ENCODE assay signal across 24 cellular contexts in genomic region chr13:112723771-112724170, GRCh38. TPM values are rescaled to one million over a fixed set of nuclear protein-coding genes. Genes with fewer than 3 reads are reported as not detected.
A peak's percentile ranks its signal among the peaks of the same experiment; 100 is the strongest.
DNase-seq lines count a peak whose midpoint lies in the region; ATAC-seq and TF ChIP-seq lines count a peak whose summit lies in the region.
"Had no signal": no experiment of that assay in that cellular context is flagged by ENCODE, and none has a peak within 500 bp of the region (broad histone marks: within the 10 kb centered on the region; RNA-seq: fewer than 3 reads in every experiment).

No MANE protein-coding gene starts in this region.

- peaks cover 91% of the 10 kb centered on the region for H4K20me1 ChIP-seq in BLaER1
- peaks cover 8% of the 10 kb centered on the region for H4K20me1 ChIP-seq in smooth muscle cell (ENCODE audit: low read depth)

- no peak overlapping the region for H3K27ac ChIP-seq in BLaER1
- H3K27ac ChIP-seq in Panc1 (ENCODE audit: low read length), result peak overlapping the region; percentile 93
- H3K27ac ChIP-seq in right cardiac atrium (ENCODE audit: low read length), result peak overlapping the region; percentile 74
- H3K27ac ChIP-seq in smooth muscle cell (ENCODE audit: low read depth), result peak overlapping the region; percentile 52
- H3K27ac ChIP-seq: neural progenitor cell, prostate gland, vagina had no signal

- peaks cover 12% of the 10 kb centered on the region for H3F3A ChIP-seq in smooth muscle cell (ENCODE audit: low read depth)

- peaks cover 41% of the 10 kb centered on the region for H3K4me1 Mint-ChIP-seq in Calu3 (ENCODE audit: low read depth, unreplicated experiment)

- H3K27me3 Mint-ChIP-seq in Calu3 (ENCODE audit: unreplicated experiment), result no peaks in the 10 kb centered on the region
- H3K27me3 Mint-ChIP-seq: activated CD8-positive, alpha-beta T cell treated with anti-CD3 and anti-CD28 coated beads for 36 hours; CD4-positive, CD25-positive, alpha-beta regulatory T cell had no signal

- no peak for DNase-seq in Panc1 (ENCODE audit: low read depth, low spot score)
- no peak for DNase-seq in right cardiac atrium
- DNase-seq in smooth muscle cell (lab: John Stamatoyannopoulos, UW; ENCODE audit: unreplicated experiment), result no peak
- DNase-seq in Calu3, result no peak
- DNase-seq in NOMO-1 (lab: John Stamatoyannopoulos, UW; ENCODE audit: unreplicated experiment in 2 of 2), result no peak
- no peak for DNase-seq in GOT3 (lab: John Stamatoyannopoulos, UW)
- DNase-seq: ACHN; activated CD8-positive, alpha-beta T cell treated with anti-CD3 and anti-CD28 coated beads for 36 hours; activated T-cell treated with anti-CD3 and anti-CD28 coated beads, Interleukin-2, amount 50 U/mL, for 4 hours; CD4-positive, CD25-positive, alpha-beta regulatory T cell; GF-D8; left colon; NCI-H1105 treated with DMSO at 0.1 percent for 48 hours; NCI-H2081 treated with DMSO at 0.1 percent for 48 hours; stimulated activated CD4-positive, alpha-beta T cell treated with anti-CD3 and anti-CD28 coated beads, Interleukin-4, amount 100 ng/mL, for 4 hours; stomach; T-helper 9 cell had no signal

- peaks cover 7% of the 10 kb centered on the region for H3K79me2 ChIP-seq in smooth muscle cell (ENCODE audit: low read depth)

- H3K4me1 ChIP-seq in BLaER1, result peaks cover 44% of the 10 kb centered on the region
- peaks cover 67% of the 10 kb centered on the region for H3K4me1 ChIP-seq in Panc1 (ENCODE audit: control insufficient read depth, insufficient read depth, low read length)
- H3K4me1 ChIP-seq in right cardiac atrium (ENCODE audit: control insufficient read depth, insufficient read depth, low read length), result peaks cover 11% of the 10 kb centered on the region
- peaks cover 17% of the 10 kb centered on the region for H3K4me1 ChIP-seq in smooth muscle cell (ENCODE audit: low read depth)
- H3K4me1 ChIP-seq: prostate gland had no signal

- TF ChIP-seq CTCF in Panc1 (IDR thresholded peaks at IDR 0.05) (no peak), smooth muscle cell (IDR thresholded peaks at IDR 0.05; ENCODE audit: borderline replicate concordance, insufficient read depth, poor library complexity, severe bottlenecking) (no peak), Calu3 (IDR thresholded peaks at IDR 0.05; ENCODE audit: unreplicated experiment) (no peak)

- H3K36me3 Mint-ChIP-seq in Calu3 (ENCODE audit: insufficient read depth, unreplicated experiment), result peaks cover 17% of the 10 kb centered on the region
- H3K36me3 Mint-ChIP-seq: activated naive CD4-positive, alpha-beta T cell treated with anti-CD3 and anti-CD28 coated beads, Interleukin-2, amount 50 U/mL, for 72 hours had no signal

- no peaks in the 10 kb centered on the region for H3K9me3 Mint-ChIP-seq in Calu3 (ENCODE audit: low read depth, unreplicated experiment)
- H3K9me3 Mint-ChIP-seq: activated CD8-positive, alpha-beta T cell treated with anti-CD3 and anti-CD28 coated beads for 36 hours; activated naive CD4-positive, alpha-beta T cell treated with anti-CD3 and anti-CD28 coated beads, Interleukin-2, amount 50 U/mL, for 72 hours; activated T-cell treated with anti-CD3 and anti-CD28 coated beads, Interleukin-2, amount 50 U/mL, for 4 hours; CD4-positive, CD25-positive, alpha-beta regulatory T cell had no signal

- H3K27ac Mint-ChIP-seq in Calu3 (ENCODE audit: unreplicated experiment), result no peak overlapping the region
- H3K27ac Mint-ChIP-seq: activated CD8-positive, alpha-beta T cell treated with anti-CD3 and anti-CD28 coated beads for 36 hours; CD4-positive, CD25-positive, alpha-beta regulatory T cell; neural progenitor cell had no signal

- intact Hi-C loops in Panc1 (cut with micrococcal nuclease; ENCODE audit: unreplicated experiment) (no loop called here), right cardiac atrium (cut with DNase I) (no loop called here), Calu3 (cut with micrococcal nuclease; ENCODE audit: unreplicated experiment) (no loop called here)

- no peak overlapping the region for H3K4me3 Mint-ChIP-seq in Calu3 (ENCODE audit: low read depth, unreplicated experiment)
- H3K4me3 Mint-ChIP-seq: activated CD8-positive, alpha-beta T cell treated with anti-CD3 and anti-CD28 coated beads for 36 hours; activated T-cell treated with anti-CD3 and anti-CD28 coated beads, Interleukin-2, amount 50 U/mL, for 4 hours; CD4-positive, CD25-positive, alpha-beta regulatory T cell; neural progenitor cell had no signal

- H3K36me3 ChIP-seq in BLaER1 (peaks cover 14% of the 10 kb centered on the region; the same call in 1 of the 2 replicates), Panc1 (ENCODE audit: control insufficient read depth, insufficient read depth, low read length) (no peaks in the 10 kb centered on the region), smooth muscle cell (ENCODE audit: low read depth) (no peaks in the 10 kb centered on the region)
- H3K36me3 ChIP-seq: neural progenitor cell, prostate gland, stomach, vagina had no signal

- H3K27me3 ChIP-seq in BLaER1 (no peaks in the 10 kb centered on the region), Panc1 (ENCODE audit: control insufficient read depth, insufficient read depth, low read length) (no peaks in the 10 kb centered on the region), right cardiac atrium (ENCODE audit: control insufficient read depth, insufficient read depth) (no peaks in the 10 kb centered on the region), smooth muscle cell (ENCODE audit: low read depth) (no peaks in the 10 kb centered on the region)
- H3K27me3 ChIP-seq: neural progenitor cell, stomach, vagina had no signal

- in situ Hi-C loops in Panc1 (cut with HindIII; ENCODE audit: low pct_unique_long_range_greater_than_20kb, low sequenced_read_pairs), result no loop called here

- no peak overlapping the region for H3K4me3 ChIP-seq in BLaER1
- H3K4me3 ChIP-seq in Panc1 (ENCODE audit: low read depth in 2 of 2, low read length in 2 of 2), result no peak overlapping the region
- no peak overlapping the region for H3K4me3 ChIP-seq in right cardiac atrium (ENCODE audit: low read length)
- H3K4me3 ChIP-seq in smooth muscle cell, result no peak overlapping the region
- H3K4me3 ChIP-seq: neural progenitor cell, prostate gland, stomach, vagina had no signal

- BruUV-seq in Panc1 (replicated peaks; lab: Mats Ljungman, UMichigan), result no TSS peak
- BruUV-seq in Calu3 (replicated peaks; lab: Mats Ljungman, UMichigan), result no TSS peak

- POLR2A ChIA-PET in Panc1 (lab: Charles Lee), result interaction anchor here (0.5 kb wide), 1 partner anchor 8 kb away, joined by 12 read pairs; no protein-coding TSS in a partner anchor

- H3K9ac ChIP-seq in BLaER1 (no peak overlapping the region), smooth muscle cell (ENCODE audit: low read depth) (no peak overlapping the region)
- H3K9ac ChIP-seq: neural progenitor cell had no signal

- ATAC-seq in Panc1, result no peak
- no peak for ATAC-seq in right cardiac atrium
- no peak for ATAC-seq in GM21576 (IDR thresholded peaks at IDR 0.05; ENCODE audit: unreplicated experiment)
- ATAC-seq: activated CD4-positive, CD25-positive, alpha-beta regulatory T cell treated with anti-CD3 and anti-CD28 coated beads, Interleukin-2, amount 50 U/mL, for 24 hours; activated CD8-positive, alpha-beta T cell treated with anti-CD3 and anti-CD28 coated beads for 36 hours; activated naive CD4-positive, alpha-beta T cell treated with anti-CD3 and anti-CD28 coated beads, Interleukin-2, amount 50 U/mL, for 72 hours; activated T-cell treated with anti-CD3 and anti-CD28 coated beads, Interleukin-2, amount 50 U/mL, for 4 hours; left colon had no signal

- H3K9me3 ChIP-seq in BLaER1 (no peaks in the 10 kb centered on the region), Panc1 (ENCODE audit: control insufficient read depth, insufficient read depth, low read depth, low read length) (no peaks in the 10 kb centered on the region), right cardiac atrium (ENCODE audit: control insufficient read depth, low read length) (no peaks in the 10 kb centered on the region), smooth muscle cell (replicated peaks; ENCODE audit: low read depth) (no peaks in the 10 kb centered on the region)
- H3K9me3 ChIP-seq: prostate gland, stomach, vagina had no signal

- WGBS in right cardiac atrium, result 83% methylated on average over 17 of the region's 17 CpGs
- 97% methylated on average over 13 of the region's 17 CpGs for WGBS in smooth muscle cell (ENCODE audit: low lambda C conversion rate)

- CTCF ChIA-PET in Panc1 (lab: Charles Lee) (no interaction called here), Calu3 (lab: Charles Lee) (no interaction called here)

- no peak overlapping the region for H2AFZ ChIP-seq in smooth muscle cell (ENCODE audit: low read depth)
- H2AFZ ChIP-seq: neural progenitor cell had no signal

- peak overlapping the region; percentile 7; the same call in 1 of the 2 replicates for H3K4me2 ChIP-seq in BLaER1
- H3K4me2 ChIP-seq in smooth muscle cell, result no peak overlapping the region
- H3K4me2 ChIP-seq: neural progenitor cell had no signal

RNA-seq across cellular contexts. Expression of gene ATP11A, which starts 33.9 kb away (rescaled TPM):
- 85.8 TPM for total RNA-seq in Panc1 (2021; ENCODE audit: unreplicated experiment)
- polyA plus RNA-seq in Panc1 (2012; ENCODE audit: insufficient read length), result 63.9 TPM
- 100 to 1,000 TPM in 1 of 4 donors, 10 to 100 TPM in 3; 53.7 to 100 (median 87.8) TPM for total RNA-seq in right cardiac atrium
- 19.5 TPM for polyA plus RNA-seq in right cardiac atrium
- 6.1 and 7.5 TPM in 2 replicates for total RNA-seq in smooth muscle cell
- 6.5 and 15.2 TPM in 2 replicates for polyA plus RNA-seq in smooth muscle cell
- 113 and 115 TPM in 2 replicates for total RNA-seq in Calu3 (2022)
